Comparison of ENCODE assay signal across 1 cellular context in genomic region chr6:127855542-127856159, GRCh38.
TF ChIP-seq lines count a peak whose summit lies in the region.

No MANE protein-coding gene starts in this region.

TF ChIP-seq in HCT116, 20 proteins besides CTCF, POLR2A, EP300 and RAD21 (continued from another document):
- TF ChIP-seq REST (IDR thresholded peaks at IDR 0.05; ENCODE audit: low read depth) (no peak), EGR1 (IDR thresholded peaks at IDR 0.05; ENCODE audit: low read depth) (no peak), MAX (IDR thresholded peaks at IDR 0.05) (no peak), EZH2phosphoT487 (IDR thresholded peaks at IDR 0.05; ENCODE audit: borderline replicate concordance) (no peak), SRF (IDR thresholded peaks at IDR 0.05; ENCODE audit: low read depth) (no peak), SIN3A (IDR thresholded peaks at IDR 0.05; ENCODE audit: low read depth) (no peak), ZNF274 (IDR thresholded peaks at IDR 0.05; ENCODE audit: low read depth, low read length) (no peak), FOSL1 (IDR thresholded peaks at IDR 0.05; ENCODE audit: low read depth) (no peak), ZFX (IDR thresholded peaks at IDR 0.05) (no peak), CBX3 (IDR thresholded peaks at IDR 0.05; ENCODE audit: low read depth) (no peak), TCF7L2 (IDR thresholded peaks at IDR 0.05; ENCODE audit: borderline replicate concordance, extremely low read depth, insufficient read depth, insufficient read length) (no peak), POLR2AphosphoS5 (IDR thresholded peaks at IDR 0.05; ENCODE audit: low read depth, low read length) (no peak)
